Comparison of ENCODE assay signal across 1 cellular context in the genomic region with DNA sequence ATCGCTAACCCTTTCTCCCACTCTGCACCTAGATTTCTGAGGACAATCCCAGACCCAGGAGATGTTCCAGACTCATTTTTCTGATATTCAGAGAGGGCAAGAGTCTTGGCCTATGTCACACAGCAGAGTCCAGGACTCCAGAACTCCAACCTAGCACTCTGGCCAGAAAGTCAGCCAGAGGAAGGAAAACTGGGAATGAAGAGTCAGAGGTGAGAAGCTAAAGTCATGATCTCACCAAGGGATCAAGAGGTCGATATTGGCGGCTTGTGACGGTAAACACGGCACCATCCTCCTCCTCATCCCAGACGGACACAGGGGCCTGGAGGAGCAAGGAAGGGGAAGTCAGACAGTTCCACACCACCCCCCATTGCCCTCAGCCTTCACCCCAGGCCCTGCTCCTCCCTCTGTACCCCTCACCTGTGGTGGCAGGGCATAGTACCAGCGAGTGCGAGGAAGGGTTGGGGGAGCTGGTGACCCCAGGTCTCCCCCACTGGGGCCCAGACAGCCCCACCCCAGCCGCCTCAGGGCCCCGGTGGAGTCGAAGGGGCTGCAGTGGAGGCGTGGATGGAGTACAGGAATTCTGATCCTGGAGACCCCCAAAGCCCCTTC.
TF ChIP-seq lines count a peak whose summit lies in the region.

No MANE protein-coding gene starts in this region.

TF ChIP-seq in H1, 55 proteins besides CTCF, POLR2A, EP300 and RAD21:
- TF ChIP-seq SAP30 (IDR thresholded peaks at IDR 0.05; ENCODE audit: insufficient read depth, insufficient replicate concordance, low read length) (no peak), CEBPB (IDR thresholded peaks at IDR 0.05; ENCODE audit: low read depth, low read length) (no peak), CBX8 (IDR thresholded peaks at IDR 0.05; ENCODE audit: borderline replicate concordance, low read depth, low read length) (no peak), KDM1A (IDR thresholded peaks at IDR 0.05; ENCODE audit: borderline replicate concordance, low read length) (peak; percentile 35; the same call in 1 of the 2 replicates), YY1 (IDR thresholded peaks at IDR 0.05; ENCODE audit: low read depth, low read length) (no peak), SP2 (IDR thresholded peaks at IDR 0.05; ENCODE audit: low read length) (no peak), GTF2F1 (IDR thresholded peaks at IDR 0.05; ENCODE audit: borderline replicate concordance, low read depth, low read length) (no peak), RBBP5 (IDR thresholded peaks at IDR 0.05; ENCODE audit: borderline replicate concordance, low read depth, low read length) (no peak)
